8 cellular contexts compared by ENCODE assay signal in the genomic region with DNA sequence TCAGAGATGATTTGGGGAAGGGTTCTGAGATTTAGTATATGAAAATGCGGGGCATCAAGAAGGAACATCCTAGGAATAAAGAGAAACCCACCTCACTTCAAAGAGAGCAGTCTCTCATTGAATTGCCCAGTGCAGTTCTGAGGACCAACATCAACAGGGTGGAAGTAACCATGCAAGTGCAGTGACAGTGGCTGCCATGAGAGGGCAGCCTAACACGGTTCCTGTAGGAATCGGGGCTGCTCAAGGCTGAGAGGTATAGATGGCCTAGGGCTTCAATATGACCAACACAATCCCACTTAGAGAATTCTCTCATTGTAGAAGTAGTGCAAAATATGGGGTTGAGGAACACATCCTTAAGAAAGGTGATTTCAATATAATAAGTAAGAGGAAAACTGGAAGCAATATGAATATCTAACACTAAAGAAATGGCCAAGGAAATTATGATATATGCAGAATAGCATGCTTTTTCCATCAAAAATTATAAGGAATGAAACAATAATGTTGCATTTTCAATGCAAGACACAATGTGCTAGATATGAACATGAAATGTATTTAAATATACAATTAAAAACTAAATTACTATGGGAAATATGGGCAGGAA. TPM values are rescaled to one million over a fixed set of nuclear protein-coding genes. Genes with fewer than 3 reads are reported as not detected.
DNase-seq lines count a peak whose midpoint lies in the region; ATAC-seq, FAIRE-seq and TF ChIP-seq lines count a peak whose summit lies in the region.

No MANE protein-coding gene starts in this region.

- H3K9me3 Mint-ChIP-seq in mesothelial cell of epicardium, result no peaks in the 10 kb centered on the region
- no peaks in the 10 kb centered on the region for H3K9me3 Mint-ChIP-seq in stimulated activated memory B cell treated with anti-CD40 and anti-IgM and Interleukin-4, amounts not matched to agents 10 μg/mL and 1 μg/mL and 100 μg/mL, for 72 hours

- FAIRE-seq in GM18507 (lab: Jason Lieb, UNC) (peak; percentile 60), endometrium (lab: Jason Lieb, UNC) (peak; percentile 23)

- DNase-seq in AG09319 (ENCODE audit: extremely low read depth, low read depth) (peak; percentile 20), GM18507 (ENCODE audit: extremely low spot score, insufficient read length, low read depth) (no peak), NCI-H345 treated with DMSO at 0.1 percent for 48 hours (lab: John Stamatoyannopoulos, UW; ENCODE audit: unreplicated experiment) (peak; percentile 35), mesothelial cell of epicardium (ENCODE audit: low spot score in 2 of 2, unreplicated experiment in 2 of 2) (peak; percentile 36 to 73)
- peak; percentile 25 to 33 for DNase-seq in activated CD4-positive, alpha-beta T cell treated with anti-CD3 and anti-CD28 coated beads, Interleukin-2, amount 50 U/mL, for 4 hours

- H3K4me1 Mint-ChIP-seq in mesothelial cell of epicardium, result no peaks in the 10 kb centered on the region
- H3K4me1 Mint-ChIP-seq in stimulated activated memory B cell treated with anti-CD40 and anti-IgM and Interleukin-4, amounts not matched to agents 10 μg/mL and 1 μg/mL and 100 μg/mL, for 72 hours, result no peaks in the 10 kb centered on the region

- no peak overlapping the region for H3K4me3 Mint-ChIP-seq in mesothelial cell of epicardium
- no peak overlapping the region for H3K4me3 Mint-ChIP-seq in stimulated activated memory B cell treated with anti-CD40 and anti-IgM and Interleukin-4, amounts not matched to agents 10 μg/mL and 1 μg/mL and 100 μg/mL, for 72 hours

- H3K36me3 Mint-ChIP-seq in mesothelial cell of epicardium, result no peaks in the 10 kb centered on the region
- no peaks in the 10 kb centered on the region for H3K36me3 Mint-ChIP-seq in stimulated activated memory B cell treated with anti-CD40 and anti-IgM and Interleukin-4, amounts not matched to agents 10 μg/mL and 1 μg/mL and 100 μg/mL, for 72 hours

- no peak overlapping the region for H3K27ac Mint-ChIP-seq in mesothelial cell of epicardium
- no peak overlapping the region for H3K27ac Mint-ChIP-seq in stimulated activated memory B cell treated with anti-CD40 and anti-IgM and Interleukin-4, amounts not matched to agents 10 μg/mL and 1 μg/mL and 100 μg/mL, for 72 hours

- H3K27me3 Mint-ChIP-seq in mesothelial cell of epicardium (ENCODE audit: low read depth), result peaks cover 65% of the 10 kb centered on the region
- H3K27me3 Mint-ChIP-seq in stimulated activated memory B cell treated with anti-CD40 and anti-IgM and Interleukin-4, amounts not matched to agents 10 μg/mL and 1 μg/mL and 100 μg/mL, for 72 hours, result no peaks in the 10 kb centered on the region

- ATAC-seq in HG02981 (IDR thresholded peaks at IDR 0.05; ENCODE audit: unreplicated experiment), result peak; percentile 92
- ATAC-seq in stimulated activated memory B cell treated with anti-CD40 and anti-IgM and Interleukin-4, amounts not matched to agents 10 μg/mL and 1 μg/mL and 100 μg/mL, for 72 hours, result peak; percentile 67

- TF ChIP-seq CTCF in AG09319 (IDR thresholded peaks at IDR 0.05; ENCODE audit: low read depth, low read length) (peak; percentile 99), mesothelial cell of epicardium (IDR thresholded peaks at IDR 0.05; ENCODE audit: unreplicated experiment) (peak; percentile 73)

RNA-seq across cellular contexts. Expression of gene ARRDC4, which starts 51.1 kb away (rescaled TPM):
- 16.2 to 17.4 TPM (median 16.4 TPM) in 3 replicates for total RNA-seq in mesothelial cell of epicardium
